Comparison of ENCODE assay signal across 8 cellular contexts in the genomic region with DNA sequence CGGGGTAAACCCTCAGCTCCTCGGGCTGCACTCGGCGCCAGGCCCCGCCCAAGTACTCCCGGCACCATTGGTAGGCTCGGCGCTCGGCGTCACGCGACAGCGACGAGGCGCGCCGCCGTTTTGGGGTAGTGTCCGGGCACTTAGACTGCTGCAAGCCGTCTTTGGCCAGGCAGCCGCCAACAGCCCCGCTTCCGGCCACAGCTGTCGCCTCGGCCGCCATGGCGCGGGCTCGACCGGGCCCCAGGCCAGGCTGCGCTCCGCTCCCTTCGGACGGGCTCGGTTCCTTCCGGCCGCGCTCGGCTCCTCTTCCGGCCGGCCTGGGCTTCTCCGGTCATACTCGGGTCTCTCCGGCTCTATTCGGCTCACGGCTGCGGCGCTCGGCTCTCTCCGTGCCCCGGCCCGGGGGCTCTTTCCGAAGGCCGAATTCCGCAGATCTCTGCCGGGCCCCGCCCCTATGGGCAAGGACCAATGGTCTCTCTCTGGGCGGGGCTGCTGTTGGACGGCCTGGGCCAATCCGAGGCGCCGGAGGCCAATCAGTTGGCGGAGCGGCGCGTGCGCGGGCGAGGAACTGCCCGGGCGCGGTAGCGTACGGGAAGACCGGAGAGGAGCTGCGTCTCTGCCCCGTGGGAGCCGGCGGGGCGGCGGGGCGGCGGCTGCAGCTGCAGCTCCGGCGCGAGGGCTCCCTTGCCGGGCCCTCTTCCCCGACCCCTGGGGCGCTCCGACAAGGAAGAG. TPM values are rescaled to one million over a fixed set of nuclear protein-coding genes. Genes with fewer than 3 reads are reported as not detected.
DNase-seq lines count a peak whose midpoint lies in the region; ATAC-seq and TF ChIP-seq lines count a peak whose summit lies in the region.

A gene with protein sequence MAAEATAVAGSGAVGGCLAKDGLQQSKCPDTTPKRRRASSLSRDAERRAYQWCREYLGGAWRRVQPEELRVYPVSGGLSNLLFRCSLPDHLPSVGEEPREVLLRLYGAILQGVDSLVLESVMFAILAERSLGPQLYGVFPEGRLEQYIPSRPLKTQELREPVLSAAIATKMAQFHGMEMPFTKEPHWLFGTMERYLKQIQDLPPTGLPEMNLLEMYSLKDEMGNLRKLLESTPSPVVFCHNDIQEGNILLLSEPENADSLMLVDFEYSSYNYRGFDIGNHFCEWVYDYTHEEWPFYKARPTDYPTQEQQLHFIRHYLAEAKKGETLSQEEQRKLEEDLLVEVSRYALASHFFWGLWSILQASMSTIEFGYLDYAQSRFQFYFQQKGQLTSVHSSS (minus strand): TSS at position 288 of the 732 bp plus-strand sequence. CDS start 68 bp downstream, at position 220.

- H3K9me3 ChIP-seq in lung (ENCODE audit: control insufficient read depth in 2 of 2, insufficient read depth in 1 of 2, low read length in 1 of 2): no peaks in the 10 kb centered on the region

- H3K4me1 ChIP-seq in lung (ENCODE audit: control insufficient read depth in 2 of 2, insufficient read depth in 2 of 2, low read length in 2 of 2): peaks cover 5 to 12% of the 10 kb centered on the region in 2 donors

- ATAC-seq in lung (ENCODE audit: insufficient read depth, low FRiP score): peak; percentile 99

- WGBS in lung, 2 donors: 0% methylated on average over 77 to 90 of the region's 90 CpGs

- H3K4me3 ChIP-seq in lung: peak within 1 kb of the TSS; percentile 65

- H3K27ac ChIP-seq in lung (ENCODE audit: low read depth in 1 of 2, low read length in 1 of 2): peak within 1 kb of the TSS; percentile 98 to 99

- DNase-seq in CMK (ENCODE audit: low read depth) (peak; percentile 82), GM20000 (ENCODE audit: low spot score) (peak; percentile 100), HT-29 (ENCODE audit: low spot score) (peak; percentile 91), NOMO-1 (lab: John Stamatoyannopoulos, UW; ENCODE audit: unreplicated experiment in 2 of 2) (peak; percentile 98 to 100), lung (ENCODE audit: low spot score) (peak; percentile 98)
- DNase-seq in effector CD8-positive, alpha-beta T cell (lab: John Stamatoyannopoulos, UW): peak; percentile 97
- peak; percentile 94 to 97 (median 96) for DNase-seq in stimulated activated CD4-positive, alpha-beta T cell treated with anti-CD3 and anti-CD28 coated beads, TNF-alpha, amount 100 ng/mL, for 4 hours (ENCODE audit: low read depth in 3 of 3)

- no peak for TF ChIP-seq CTCF in GM20000 (IDR thresholded peaks at IDR 0.05; ENCODE audit: extremely low read depth, missing control alignments)
- no peak for TF ChIP-seq CTCF in lung (IDR thresholded peaks at IDR 0.05; ENCODE audit: control extremely low read depth, extremely low read depth)

- POLR2A ChIA-PET in activated CD8-positive, alpha-beta memory T cell treated with anti-CD3 and anti-CD28 coated beads for 36 hours (lab: Charles Lee): interaction anchor here (0.6 to 1.9 kb wide), 5 partner anchors 35 to 74 kb away, joined by 3 to 7 read pairs (median 3); a partner anchor contains a TSS

- H3K27me3 ChIP-seq in lung (ENCODE audit: control insufficient read depth, insufficient read depth): no peaks in the 10 kb centered on the region

- CTCF ChIA-PET in activated CD8-positive, alpha-beta memory T cell treated with anti-CD3 and anti-CD28 coated beads for 36 hours (lab: Charles Lee): interaction anchor here (1.0 to 3.1 kb wide), 4 partner anchors 19 to 85 kb away, joined by 3 to 21 read pairs (median 5); a partner anchor contains a TSS

- peaks cover 0 to 7% of the 10 kb centered on the region in 2 donors for H3K36me3 ChIP-seq in lung (ENCODE audit: control insufficient read depth in 2 of 2, insufficient read depth in 2 of 2, low read length in 2 of 2)

RNA-seq across cellular contexts. Expression of the gene that starts here (rescaled TPM):
- total RNA-seq in HT-29 (2014; rRNA removed; shearing (Covaris generic)): 21.5 and 26.2 TPM in 2 replicates
- 10 to 100 TPM; 63.3 to 65.8 TPM for total RNA-seq in activated CD8-positive, alpha-beta memory T cell treated with anti-CD3 and anti-CD28 coated beads for 36 hours
- 10 to 100 TPM; 59.4 to 87.3 TPM for total RNA-seq in lung
- 100 to 1,000 TPM in 1 of 2 donors, 10 to 100 TPM in 1; 62.4 to 142 TPM for polyA plus RNA-seq in lung

Comparison
In these comparisons a context has a peak if more than half of its experiments do, and no peak if none do; other contexts are left out.
1. Peak in every context shown above with its lines: DNase-seq, ATAC-seq, H3K4me3 ChIP-seq and H3K27ac ChIP-seq.